Comparison of ENCODE assay signal across 1 cellular context in the genomic region with DNA sequence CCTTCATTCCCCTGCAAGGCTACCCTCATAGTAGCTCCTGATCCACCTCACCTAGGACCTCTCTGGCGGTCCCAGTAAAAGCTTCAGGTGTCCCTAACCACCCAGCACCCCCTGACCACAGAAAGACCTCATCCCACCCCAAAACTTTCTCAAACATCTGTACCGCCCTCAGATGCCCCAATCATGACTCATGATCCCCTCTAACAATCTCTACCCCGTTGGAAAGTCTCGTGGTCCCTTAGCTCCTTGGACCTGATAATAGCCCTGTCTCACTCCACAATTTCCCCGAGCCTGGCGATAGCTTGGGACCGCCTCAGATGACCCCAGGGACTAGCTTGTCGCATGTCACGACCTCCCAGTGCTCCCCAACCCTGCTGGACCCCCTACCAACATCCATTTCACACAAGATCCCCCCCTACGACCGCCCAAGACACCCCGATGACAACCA.
A peak's percentile ranks its signal among the peaks of the same experiment; 100 is the strongest.
TF ChIP-seq lines count a peak whose summit lies in the region.

No MANE protein-coding gene starts in this region.

TF ChIP-seq in K562, 482 proteins besides CTCF, POLR2A, EP300 and RAD21:
- TF ChIP-seq SMARCA4 (IDR thresholded peaks at IDR 0.05) (peak; percentile 25; the same call in 1 of the 2 replicates), LARP7 (IDR thresholded peaks at IDR 0.05) (0 out of 2 replicates have a peak, but pooled peaks have one; percentile 66), CBFA2T3 (IDR thresholded peaks at IDR 0.05) (0 out of 2 replicates have a peak, but pooled peaks have one; percentile 8), MTA3 (IDR thresholded peaks at IDR 0.05; ENCODE audit: borderline replicate concordance) (no peak), RAD51 (IDR thresholded peaks at IDR 0.05; ENCODE audit: borderline replicate concordance, low read depth) (no peak), SMARCE1 (IDR thresholded peaks at IDR 0.05) (peak; percentile 56; the same call in 1 of the 2 replicates), OTX1 (CRISPR knock-in tag; IDR thresholded peaks at IDR 0.05) (0 out of 2 replicates have a peak, but pooled peaks have one; percentile 25), PHB (CRISPR knock-in tag; IDR thresholded peaks at IDR 0.05) (peak; percentile 80; the same call in 1 of the 2 replicates), ARID1B (IDR thresholded peaks at IDR 0.05) (0 out of 2 replicates have a peak, but pooled peaks have one; percentile 13), CHD1 (IDR thresholded peaks at IDR 0.05; ENCODE audit: low read length) (peak; percentile 21), ZNF239 (CRISPR knock-in tag; IDR thresholded peaks at IDR 0.05) (no peak), ZSCAN29 (IDR thresholded peaks at IDR 0.05) (0 out of 2 replicates have a peak, but pooled peaks have one; percentile 48), MXI1 (IDR thresholded peaks at IDR 0.05; ENCODE audit: low read depth, low read length) (no peak; the same call in 1 of the 2 replicates), MIER1 (IDR thresholded peaks at IDR 0.05; ENCODE audit: low read depth) (0 out of 2 replicates have a peak, but pooled peaks have one; percentile 30), ZNF695 (CRISPR knock-in tag; IDR thresholded peaks at IDR 0.05) (no peak), CAMTA2 (CRISPR knock-in tag; conservative IDR thresholded peaks at IDR 0.05) (0 out of 2 replicates have a peak, but pooled peaks have one; percentile 62), ELF2 (CRISPR knock-in tag; IDR thresholded peaks at IDR 0.05) (0 out of 2 replicates have a peak, but pooled peaks have one; percentile 21), ZNF316 (IDR thresholded peaks at IDR 0.05) (0 out of 2 replicates have a peak, but pooled peaks have one; percentile 2), TCF3 (CRISPR knock-in tag; IDR thresholded peaks at IDR 0.05) (no peak)
- TF ChIP-seq, protein P1, sequence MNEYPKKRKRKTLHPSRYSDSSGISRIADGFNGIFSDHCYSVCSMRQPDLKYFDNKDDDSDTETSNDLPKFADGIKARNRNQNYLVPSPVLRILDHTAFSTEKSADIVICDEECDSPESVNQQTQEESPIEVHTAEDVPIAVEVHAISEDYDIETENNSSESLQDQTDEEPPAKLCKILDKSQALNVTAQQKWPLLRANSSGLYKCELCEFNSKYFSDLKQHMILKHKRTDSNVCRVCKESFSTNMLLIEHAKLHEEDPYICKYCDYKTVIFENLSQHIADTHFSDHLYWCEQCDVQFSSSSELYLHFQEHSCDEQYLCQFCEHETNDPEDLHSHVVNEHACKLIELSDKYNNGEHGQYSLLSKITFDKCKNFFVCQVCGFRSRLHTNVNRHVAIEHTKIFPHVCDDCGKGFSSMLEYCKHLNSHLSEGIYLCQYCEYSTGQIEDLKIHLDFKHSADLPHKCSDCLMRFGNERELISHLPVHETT (CRISPR knock-in tag; conservative IDR thresholded peaks at IDR 0.05 in 1 of 2, IDR thresholded peaks at IDR 0.05 in 1 of 2), result peak in 1 of 2 experiments; percentile 17; a peak in 1 of 4 replicates
- TF ChIP-seq, protein P2, sequence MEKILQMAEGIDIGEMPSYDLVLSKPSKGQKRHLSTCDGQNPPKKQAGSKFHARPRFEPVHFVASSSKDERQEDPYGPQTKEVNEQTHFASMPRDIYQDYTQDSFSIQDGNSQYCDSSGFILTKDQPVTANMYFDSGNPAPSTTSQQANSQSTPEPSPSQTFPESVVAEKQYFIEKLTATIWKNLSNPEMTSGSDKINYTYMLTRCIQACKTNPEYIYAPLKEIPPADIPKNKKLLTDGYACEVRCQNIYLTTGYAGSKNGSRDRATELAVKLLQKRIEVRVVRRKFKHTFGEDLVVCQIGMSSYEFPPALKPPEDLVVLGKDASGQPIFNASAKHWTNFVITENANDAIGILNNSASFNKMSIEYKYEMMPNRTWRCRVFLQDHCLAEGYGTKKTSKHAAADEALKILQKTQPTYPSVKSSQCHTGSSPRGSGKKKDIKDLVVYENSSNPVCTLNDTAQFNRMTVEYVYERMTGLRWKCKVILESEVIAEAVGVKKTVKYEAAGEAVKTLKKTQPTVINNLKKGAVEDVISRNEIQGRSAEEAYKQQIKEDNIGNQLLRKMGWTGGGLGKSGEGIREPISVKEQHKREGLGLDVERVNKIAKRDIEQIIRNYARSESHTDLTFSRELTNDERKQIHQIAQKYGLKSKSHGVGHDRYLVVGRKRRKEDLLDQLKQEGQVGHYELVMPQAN (IDR thresholded peaks at IDR 0.05; ENCODE audit: borderline replicate concordance), result peak; percentile 50; the same call in 1 of the 2 replicates
- TF ChIP-seq, protein P3, sequence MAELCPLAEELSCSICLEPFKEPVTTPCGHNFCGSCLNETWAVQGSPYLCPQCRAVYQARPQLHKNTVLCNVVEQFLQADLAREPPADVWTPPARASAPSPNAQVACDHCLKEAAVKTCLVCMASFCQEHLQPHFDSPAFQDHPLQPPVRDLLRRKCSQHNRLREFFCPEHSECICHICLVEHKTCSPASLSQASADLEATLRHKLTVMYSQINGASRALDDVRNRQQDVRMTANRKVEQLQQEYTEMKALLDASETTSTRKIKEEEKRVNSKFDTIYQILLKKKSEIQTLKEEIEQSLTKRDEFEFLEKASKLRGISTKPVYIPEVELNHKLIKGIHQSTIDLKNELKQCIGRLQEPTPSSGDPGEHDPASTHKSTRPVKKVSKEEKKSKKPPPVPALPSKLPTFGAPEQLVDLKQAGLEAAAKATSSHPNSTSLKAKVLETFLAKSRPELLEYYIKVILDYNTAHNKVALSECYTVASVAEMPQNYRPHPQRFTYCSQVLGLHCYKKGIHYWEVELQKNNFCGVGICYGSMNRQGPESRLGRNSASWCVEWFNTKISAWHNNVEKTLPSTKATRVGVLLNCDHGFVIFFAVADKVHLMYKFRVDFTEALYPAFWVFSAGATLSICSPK (IDR thresholded peaks at IDR 0.05; ENCODE audit: borderline replicate concordance), result 0 out of 2 replicates have a peak, but pooled peaks have one; percentile 16
- TF ChIP-seq, protein P4, sequence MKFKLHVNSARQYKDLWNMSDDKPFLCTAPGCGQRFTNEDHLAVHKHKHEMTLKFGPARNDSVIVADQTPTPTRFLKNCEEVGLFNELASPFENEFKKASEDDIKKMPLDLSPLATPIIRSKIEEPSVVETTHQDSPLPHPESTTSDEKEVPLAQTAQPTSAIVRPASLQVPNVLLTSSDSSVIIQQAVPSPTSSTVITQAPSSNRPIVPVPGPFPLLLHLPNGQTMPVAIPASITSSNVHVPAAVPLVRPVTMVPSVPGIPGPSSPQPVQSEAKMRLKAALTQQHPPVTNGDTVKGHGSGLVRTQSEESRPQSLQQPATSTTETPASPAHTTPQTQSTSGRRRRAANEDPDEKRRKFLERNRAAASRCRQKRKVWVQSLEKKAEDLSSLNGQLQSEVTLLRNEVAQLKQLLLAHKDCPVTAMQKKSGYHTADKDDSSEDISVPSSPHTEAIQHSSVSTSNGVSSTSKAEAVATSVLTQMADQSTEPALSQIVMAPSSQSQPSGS (CRISPR knock-in tag; IDR thresholded peaks at IDR 0.05), result no peak
- TF ChIP-seq, protein P5, sequence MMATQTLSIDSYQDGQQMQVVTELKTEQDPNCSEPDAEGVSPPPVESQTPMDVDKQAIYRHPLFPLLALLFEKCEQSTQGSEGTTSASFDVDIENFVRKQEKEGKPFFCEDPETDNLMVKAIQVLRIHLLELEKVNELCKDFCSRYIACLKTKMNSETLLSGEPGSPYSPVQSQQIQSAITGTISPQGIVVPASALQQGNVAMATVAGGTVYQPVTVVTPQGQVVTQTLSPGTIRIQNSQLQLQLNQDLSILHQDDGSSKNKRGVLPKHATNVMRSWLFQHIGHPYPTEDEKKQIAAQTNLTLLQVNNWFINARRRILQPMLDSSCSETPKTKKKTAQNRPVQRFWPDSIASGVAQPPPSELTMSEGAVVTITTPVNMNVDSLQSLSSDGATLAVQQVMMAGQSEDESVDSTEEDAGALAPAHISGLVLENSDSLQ (IDR thresholded peaks at IDR 0.05), result no peak
- TF ChIP-seq, protein P6, sequence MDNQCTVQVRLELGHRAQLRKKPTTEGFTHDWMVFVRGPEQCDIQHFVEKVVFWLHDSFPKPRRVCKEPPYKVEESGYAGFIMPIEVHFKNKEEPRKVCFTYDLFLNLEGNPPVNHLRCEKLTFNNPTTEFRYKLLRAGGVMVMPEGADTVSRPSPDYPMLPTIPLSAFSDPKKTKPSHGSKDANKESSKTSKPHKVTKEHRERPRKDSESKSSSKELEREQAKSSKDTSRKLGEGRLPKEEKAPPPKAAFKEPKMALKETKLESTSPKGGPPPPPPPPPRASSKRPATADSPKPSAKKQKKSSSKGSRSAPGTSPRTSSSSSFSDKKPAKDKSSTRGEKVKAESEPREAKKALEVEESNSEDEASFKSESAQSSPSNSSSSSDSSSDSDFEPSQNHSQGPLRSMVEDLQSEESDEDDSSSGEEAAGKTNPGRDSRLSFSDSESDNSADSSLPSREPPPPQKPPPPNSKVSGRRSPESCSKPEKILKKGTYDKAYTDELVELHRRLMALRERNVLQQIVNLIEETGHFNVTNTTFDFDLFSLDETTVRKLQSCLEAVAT (IDR thresholded peaks at IDR 0.05), result peak in 1 of 2 experiments; percentile 38; a peak in 1 of 4 replicates
- TF ChIP-seq, protein P7, sequence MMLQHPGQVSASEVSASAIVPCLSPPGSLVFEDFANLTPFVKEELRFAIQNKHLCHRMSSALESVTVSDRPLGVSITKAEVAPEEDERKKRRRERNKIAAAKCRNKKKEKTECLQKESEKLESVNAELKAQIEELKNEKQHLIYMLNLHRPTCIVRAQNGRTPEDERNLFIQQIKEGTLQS (IDR thresholded peaks at IDR 0.05), result peak; percentile 45
- TF ChIP-seq, protein P7 (CRISPR knock-in tag; conservative IDR thresholded peaks at IDR 0.05), result no peak
